ENCODE assay signal across 8 cellular contexts in the genomic region with DNA sequence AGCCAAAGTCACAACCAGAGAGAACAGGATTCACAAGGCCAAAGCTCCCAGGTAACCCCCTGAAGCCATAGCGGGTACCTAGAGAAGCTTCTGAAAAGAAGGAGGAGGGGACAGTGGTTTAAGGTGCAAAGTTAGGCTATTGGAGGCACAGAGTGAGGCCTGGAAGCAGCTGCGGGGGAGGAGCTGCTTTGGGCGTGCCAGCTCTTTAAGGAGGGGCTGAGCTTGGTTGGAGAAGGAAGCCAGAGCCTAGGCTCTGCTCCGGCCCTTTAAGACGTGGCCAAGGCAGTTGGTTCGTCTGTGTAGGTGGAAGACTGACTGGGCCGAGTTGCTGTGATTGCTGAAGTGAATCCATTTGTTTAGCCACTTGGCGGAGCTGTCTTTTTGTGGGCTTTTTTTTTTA. TPM values are rescaled to one million over a fixed set of nuclear protein-coding genes. Genes with fewer than 3 reads are reported as not detected.
DNase-seq lines count a peak whose midpoint lies in the region; ATAC-seq and TF ChIP-seq lines count a peak whose summit lies in the region.

No MANE protein-coding gene starts in this region.

- TF ChIP-seq POLR2A in transverse colon (IDR thresholded peaks at IDR 0.05): no peak

- peak overlapping the region; percentile 72 to 94 (median 82) for H3K4me3 Mint-ChIP-seq in CD4-positive, CD25-positive, alpha-beta regulatory T cell
- peak overlapping the region; percentile 44 for H3K4me3 Mint-ChIP-seq in central memory CD8-positive, alpha-beta T cell

- TF ChIP-seq EP300 in transverse colon (IDR thresholded peaks at IDR 0.05; ENCODE audit: low read depth): no peak

- peaks cover 0 to 15% (median 9%) of the 10 kb centered on the region in 4 donors for H3K4me1 Mint-ChIP-seq in CD4-positive, CD25-positive, alpha-beta regulatory T cell
- peaks cover 8% of the 10 kb centered on the region for H3K4me1 Mint-ChIP-seq in central memory CD8-positive, alpha-beta T cell

- peaks cover 1% of the 10 kb centered on the region for H3K27me3 ChIP-seq in CD4-positive, CD25-positive, alpha-beta regulatory T cell (ENCODE audit: control insufficient read depth, insufficient read depth, low read length)
- no peaks in the 10 kb centered on the region for H3K27me3 ChIP-seq in transverse colon

- peak overlapping the region; percentile 48 for H3K4me3 ChIP-seq in CD4-positive, CD25-positive, alpha-beta regulatory T cell (ENCODE audit: low read depth, low read length)
- peak overlapping the region; percentile 3 to 51 (median 29) for H3K4me3 ChIP-seq in transverse colon

- peaks cover 9% of the 10 kb centered on the region for H3K4me1 ChIP-seq in CD4-positive, CD25-positive, alpha-beta regulatory T cell (ENCODE audit: control insufficient read depth, insufficient read depth, low read length, poor library complexity, severe bottlenecking)
- H3K4me1 ChIP-seq in transverse colon: peaks cover 0 to 18% (median 4%) of the 10 kb centered on the region in 4 donors

- in situ Hi-C loops in transverse colon (cut with MboI; ENCODE audit: low pct_ligation_motif_present in 1 of 4, low pct_unique_long_range_greater_than_20kb in 1 of 4, low sequenced_read_pairs in 3 of 4): no loop called here

- H3K27ac Mint-ChIP-seq in CD4-positive, CD25-positive, alpha-beta regulatory T cell: peak overlapping the region in 1 of 3 donors; percentile 75
- H3K27ac Mint-ChIP-seq in central memory CD8-positive, alpha-beta T cell (ENCODE audit: low read depth): no peak overlapping the region

- H3K27me3 Mint-ChIP-seq in CD4-positive, CD25-positive, alpha-beta regulatory T cell: no peaks in the 10 kb centered on the region
- no peaks in the 10 kb centered on the region for H3K27me3 Mint-ChIP-seq in central memory CD8-positive, alpha-beta T cell

- 32% methylated on average over 8 of the region's 8 CpGs; no CpG with 5 or more reads in 1 of the 2 donors for WGBS in transverse colon (ENCODE audit: low coverage in 1 of 2), 2 donors

- H3K9me3 ChIP-seq in CD4-positive, CD25-positive, alpha-beta regulatory T cell (ENCODE audit: control insufficient read depth in 2 of 2, low read length in 2 of 2): no peaks in the 10 kb centered on the region
- no peaks in the 10 kb centered on the region for H3K9me3 ChIP-seq in transverse colon

- H3K27ac ChIP-seq in CD4-positive, CD25-positive, alpha-beta regulatory T cell (ENCODE audit: insufficient read depth, low read length, poor library complexity, severe bottlenecking): no peak overlapping the region
- H3K27ac ChIP-seq in transverse colon: peak overlapping the region; percentile 71 to 80 (median 74)

- intact Hi-C loops in transverse colon (cut with DNase I; ENCODE audit: low total_unique reads): no loop called here

- peak in 1 of 3 donors; percentile 53 for DNase-seq in CD4-positive, CD25-positive, alpha-beta regulatory T cell
- no peak for DNase-seq in central memory CD8-positive, alpha-beta T cell (ENCODE audit: low spot score in 2 of 2)
- DNase-seq in left kidney (ENCODE audit: low read depth, low spot score) (peak; percentile 12), transverse colon (peak; percentile 45), NCI-H2081 treated with DMSO at 0.1 percent for 48 hours (lab: John Stamatoyannopoulos, UW) (no peak), midbrain (lab: John Stamatoyannopoulos, UW) (no peak)

- no peaks in the 10 kb centered on the region for H3K36me3 ChIP-seq in CD4-positive, CD25-positive, alpha-beta regulatory T cell (ENCODE audit: control insufficient read depth, insufficient read depth, low read length)
- no peaks in the 10 kb centered on the region for H3K36me3 ChIP-seq in transverse colon

- peak in 1 of 2 donors; percentile 52 for ATAC-seq in CD4-positive, CD25-positive, alpha-beta regulatory T cell (ENCODE audit: low read depth in 2 of 2)
- peak; percentile 82 for ATAC-seq in GM19324 (IDR thresholded peaks at IDR 0.05; ENCODE audit: low FRiP score, unreplicated experiment)
- ATAC-seq in HG03432 (IDR thresholded peaks at IDR 0.05; ENCODE audit: unreplicated experiment): peak; percentile 92
- ATAC-seq in central memory CD8-positive, alpha-beta T cell (replicated peaks; ENCODE audit: extremely low read depth, poor library complexity, severe bottlenecking): no peak

- H3K36me3 Mint-ChIP-seq in CD4-positive, CD25-positive, alpha-beta regulatory T cell: no peaks in the 10 kb centered on the region
- peaks cover 5% of the 10 kb centered on the region for H3K36me3 Mint-ChIP-seq in central memory CD8-positive, alpha-beta T cell (ENCODE audit: insufficient read depth)

- peaks cover 0 to 2% (median 0%) of the 10 kb centered on the region in 7 donors for H3K9me3 Mint-ChIP-seq in CD4-positive, CD25-positive, alpha-beta regulatory T cell
- no peaks in the 10 kb centered on the region for H3K9me3 Mint-ChIP-seq in central memory CD8-positive, alpha-beta T cell

- TF ChIP-seq CTCF in transverse colon (IDR thresholded peaks at IDR 0.05): no peak

RNA-seq across cellular contexts. Expression of a gene that starts 1.5 kb away (rescaled TPM):
- 12.1 TPM for total RNA-seq in CD4-positive, CD25-positive, alpha-beta regulatory T cell
- polyA plus RNA-seq in CD4-positive, CD25-positive, alpha-beta regulatory T cell: 1 to 10 TPM in 3 of 4 donors, under 1 TPM in 1; 0.42 to 2.2 (median 1.3) TPM
- 10 to 100 TPM in 1 of 4 donors, 1 to 10 TPM in 3; 2.3 to 20.5 (median 4.3) TPM for total RNA-seq in transverse colon

Comparison
In these comparisons a context has a peak if more than half of its experiments do, and no peak if none do; other contexts are left out.
1. DNase-seq: peak in left kidney (single experiment) and transverse colon (single experiment); none in central memory CD8-positive, alpha-beta T cell (0 of 2), NCI-H2081 treated with DMSO at 0.1 percent for 48 hours (single experiment) and midbrain (single experiment).